8 cellular contexts compared by ENCODE assay signal in the genomic region with DNA sequence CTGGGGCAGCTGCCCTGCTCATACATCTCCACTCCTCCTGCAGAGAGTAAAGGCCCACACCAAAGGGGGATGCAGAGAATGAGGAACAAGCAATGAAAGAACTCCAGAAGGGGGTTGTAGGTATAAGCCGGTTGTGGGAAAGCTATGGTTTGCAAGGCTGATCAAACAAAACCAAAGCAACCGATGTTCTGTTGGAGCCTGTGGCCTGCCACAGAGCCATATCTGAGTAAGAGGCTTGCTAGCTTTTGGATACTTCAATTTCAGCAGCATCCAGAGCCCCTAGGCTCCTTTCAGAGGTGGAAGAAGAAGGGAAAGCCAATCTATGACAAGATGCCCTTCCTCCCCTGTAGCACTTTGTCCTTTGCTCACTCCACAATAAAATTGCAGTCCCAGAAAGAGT.
"Had no signal": no experiment of that assay in that cellular context is flagged by ENCODE, and none has a peak within 500 bp of the region (broad histone marks: within the 10 kb centered on the region; RNA-seq: fewer than 3 reads in every experiment).

No MANE protein-coding gene starts in this region.

- H3K4me1 Mint-ChIP-seq: IgD-negative memory B cell had no signal

- FAIRE-seq: HepG2, HTR-8/SVneo, K562 had no signal

- H3K4me3 ChIP-seq: K562 had no signal

- H3K9ac ChIP-seq: KMS-11 had no signal

- H3K27ac ChIP-seq: HL-60, KMS-11 had no signal

- DNase-seq: IMR-90, KG1 had no signal

- H3K4me3 Mint-ChIP-seq: IgD-negative memory B cell had no signal

- H3K4me2 ChIP-seq: KMS-11 had no signal

- H3K27ac Mint-ChIP-seq: IgD-negative memory B cell had no signal
